In the genomic region with DNA sequence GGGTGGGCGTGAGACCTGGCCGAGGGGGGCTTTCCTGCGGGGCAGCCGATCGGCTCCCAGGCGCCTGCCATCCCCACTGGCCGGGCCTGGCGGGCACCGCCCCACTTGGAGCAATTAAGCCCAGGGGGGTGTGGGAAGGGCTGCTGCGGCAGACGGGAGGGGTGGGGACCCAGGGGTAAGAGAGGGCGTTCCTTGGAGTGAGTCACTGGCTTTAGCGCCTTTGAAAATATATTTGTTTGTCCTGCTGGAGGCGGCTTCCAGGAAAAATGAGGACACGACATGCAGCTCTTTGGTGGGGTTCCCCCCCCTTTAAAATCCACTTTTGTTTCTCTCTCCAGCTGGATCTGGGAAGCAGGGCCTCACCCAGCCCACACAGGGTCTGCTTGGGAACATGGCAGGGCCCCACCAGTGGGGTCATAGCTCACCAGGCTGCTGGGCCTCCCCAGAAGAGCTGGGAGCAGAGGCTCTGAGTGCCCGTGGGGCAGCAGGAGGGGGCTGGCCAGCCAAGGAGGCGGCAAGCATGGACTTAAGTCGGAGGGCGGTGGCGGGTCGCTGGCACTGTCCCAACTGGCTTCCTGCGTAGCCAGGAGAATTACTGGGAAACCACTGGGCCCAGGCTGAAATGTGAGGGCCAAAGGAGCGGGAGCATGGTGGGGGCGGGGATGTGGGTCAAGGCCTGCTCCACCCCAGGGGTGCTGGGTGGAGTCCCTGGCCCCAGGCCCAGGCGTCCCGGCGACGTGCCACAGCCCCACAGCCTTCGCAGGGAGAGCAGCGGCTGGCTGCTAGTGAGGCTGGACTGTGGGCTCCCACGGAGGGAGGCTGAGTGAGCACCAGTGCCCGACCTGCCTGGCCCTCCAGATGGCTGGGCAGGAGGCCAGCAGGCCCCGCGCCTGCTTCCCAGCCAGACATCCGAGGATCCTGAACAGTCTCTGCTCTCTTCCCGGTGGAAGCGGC, we compare ENCODE assay signal across 8 cellular contexts.
DNase-seq lines count a peak whose midpoint lies in the region; ATAC-seq, FAIRE-seq and TF ChIP-seq lines count a peak whose summit lies in the region.

No MANE protein-coding gene starts in this region.

- H3K4me3 ChIP-seq in foreskin fibroblast (ENCODE audit: low read depth in 1 of 2, low read length in 2 of 2) (peak overlapping the region in 1 of 2 donors; percentile 17), pancreas (peak overlapping the region in 1 of 4 donors; percentile 2)

- no peaks in the 10 kb centered on the region for H3K27me3 ChIP-seq in pancreas

- H3K36me3 ChIP-seq in pancreas, result peaks cover 0 to 25% (median 13%) of the 10 kb centered on the region in 3 donors

- no peaks in the 10 kb centered on the region for H3K4me1 Mint-ChIP-seq in activated naive CD8-positive, alpha-beta T cell treated with anti-CD3 and anti-CD28 coated beads, Interleukin-2, amount 50 U/mL, for 24 hours

- no peaks in the 10 kb centered on the region for H3K9me3 ChIP-seq in pancreas

- H3K4me1 ChIP-seq in pancreas, result peaks cover 10 to 14% (median 13%) of the 10 kb centered on the region in 3 donors

- peak; percentile 64 for FAIRE-seq in pancreas (lab: Jason Lieb, UNC)

- H3K27ac Mint-ChIP-seq in activated naive CD8-positive, alpha-beta T cell treated with anti-CD3 and anti-CD28 coated beads, Interleukin-2, amount 50 U/mL, for 24 hours, result no peak overlapping the region

- peak; percentile 88 for DNase-seq in HS-27A (ENCODE audit: low read depth)
- DNase-seq in SW480 (ENCODE audit: low spot score), result peak; percentile 93
- DNase-seq in foreskin fibroblast, result peak; percentile 93 to 96
- DNase-seq in pancreas, result peak; percentile 82 to 93 (median 87)
- no peak for DNase-seq in activated naive CD8-positive, alpha-beta T cell treated with anti-CD3 and anti-CD28 coated beads, Interleukin-2, amount 50 U/mL, for 24 hours
- DNase-seq in stimulated activated CD4-positive, alpha-beta T cell treated with anti-CD3 and anti-CD28 coated beads, Interleukin-2, amount 100 ng/mL, for 24 hours, result no peak
- no peak for DNase-seq in NCI-H774 (lab: John Stamatoyannopoulos, UW)
- no peak for DNase-seq in effector CD8-positive, alpha-beta T cell (lab: John Stamatoyannopoulos, UW)

- WGBS in pancreas, 2 donors, result 30 to 45% methylated on average over 36 to 37 of the region's 37 CpGs

- ATAC-seq in pancreas, result peak; percentile 73 to 86 (median 80)
- ATAC-seq in activated naive CD8-positive, alpha-beta T cell treated with anti-CD3 and anti-CD28 coated beads, Interleukin-2, amount 50 U/mL, for 24 hours, result no peak

- peak overlapping the region; percentile 74 to 93 (median 90) for H3K27ac ChIP-seq in pancreas

- H3K4me3 Mint-ChIP-seq in activated naive CD8-positive, alpha-beta T cell treated with anti-CD3 and anti-CD28 coated beads, Interleukin-2, amount 50 U/mL, for 24 hours, result no peak overlapping the region

- no peak for TF ChIP-seq CTCF in foreskin fibroblast (IDR thresholded peaks at IDR 0.05; ENCODE audit: low read depth, low read length)
- no peak for TF ChIP-seq CTCF in pancreas (IDR thresholded peaks at IDR 0.05)

- H3K27me3 Mint-ChIP-seq in activated naive CD8-positive, alpha-beta T cell treated with anti-CD3 and anti-CD28 coated beads, Interleukin-2, amount 50 U/mL, for 24 hours, result no peaks in the 10 kb centered on the region

- no peaks in the 10 kb centered on the region for H3K9me3 Mint-ChIP-seq in activated naive CD8-positive, alpha-beta T cell treated with anti-CD3 and anti-CD28 coated beads, Interleukin-2, amount 50 U/mL, for 24 hours

- H3K36me3 Mint-ChIP-seq in activated naive CD8-positive, alpha-beta T cell treated with anti-CD3 and anti-CD28 coated beads, Interleukin-2, amount 50 U/mL, for 24 hours (ENCODE audit: low read depth), result peaks cover 27% of the 10 kb centered on the region

- intact Hi-C loops in pancreas (cut with DNase I), result no loop called here

Comparison
In these comparisons a context has a peak if more than half of its experiments do, and no peak if none do; other contexts are left out.
1. DNase-seq: peak in HS-27A (single experiment), SW480 (single experiment), foreskin fibroblast (2 of 2) and pancreas (6 of 6); none in activated naive CD8-positive, alpha-beta T cell treated with anti-CD3 and anti-CD28 coated beads, Interleukin-2, amount 50 U/mL, for 24 hours (single experiment), stimulated activated CD4-positive, alpha-beta T cell treated with anti-CD3 and anti-CD28 coated beads, Interleukin-2, amount 100 ng/mL, for 24 hours (0 of 2), NCI-H774 (single experiment) and effector CD8-positive, alpha-beta T cell (single experiment).